In genomic region chr9:129245276-129245675, GRCh38 we compare ENCODE assay signal across 16 cellular contexts.
DNase-seq lines count a peak whose midpoint lies in the region; ATAC-seq and TF ChIP-seq lines count a peak whose summit lies in the region.
"Had no signal": no experiment of that assay in that cellular context is flagged by ENCODE, and none has a peak within 500 bp of the region (broad histone marks: within the 10 kb centered on the region; RNA-seq: fewer than 3 reads in every experiment).

No MANE protein-coding gene starts in this region.

- H4K20me1 ChIP-seq in HCT116 (ENCODE audit: insufficient read depth), result no peaks in the 10 kb centered on the region

- H2BK12ac ChIP-seq in trophoblast cell (ENCODE audit: low read length), result no peak overlapping the region

- DNase-seq in HCT116 (ENCODE audit: low read depth, low spot score), result no peak
- peak; percentile 38 for DNase-seq in RKO (ENCODE audit: low spot score)
- peak; percentile 47 for DNase-seq in epithelial cell of esophagus (ENCODE audit: low read depth)
- peak; percentile 20 to 64 for DNase-seq in trophoblast cell
- DNase-seq in suprapubic skin (ENCODE audit: low spot score in 2 of 2), result no peak
- DNase-seq in COR-L47 (lab: John Stamatoyannopoulos, UW), result no peak
- no peak for DNase-seq in SHP77 (lab: John Stamatoyannopoulos, UW)
- DNase-seq: activated CD4-positive, alpha-beta T cell treated with anti-CD3 and anti-CD28 coated beads, Interleukin-2, amount 50 U/mL, for 1 hour; activated T-cell treated with anti-CD3 and anti-CD28 coated beads, Interleukin-2, amount 50 U/mL, for 24 hours; CD8-positive, alpha-beta T cell; KG1; NCI-H2029; NCI-H748 treated with DMSO at 0.1 percent for 48 hours; nephron progenitor cell; sigmoid colon had no signal

- H4K12ac ChIP-seq in trophoblast cell (ENCODE audit: low read depth, low read length), result no peak overlapping the region

- no peak overlapping the region for H2AFZ ChIP-seq in HCT116 (ENCODE audit: low read depth, low read length, poor library complexity, severe bottlenecking)
- no peak overlapping the region for H2AFZ ChIP-seq in trophoblast cell (ENCODE audit: insufficient read depth, low read length, poor library complexity)

- H3K4me2 ChIP-seq in HCT116 (ENCODE audit: low read length) (peak overlapping the region; percentile 11; the same call in 1 of the 2 replicates), trophoblast cell (ENCODE audit: low read length) (no peak overlapping the region)

- H4K91ac ChIP-seq in trophoblast cell (ENCODE audit: low read depth, low read length), result no peak overlapping the region

- no peak overlapping the region for H3K4ac ChIP-seq in trophoblast cell (ENCODE audit: low read depth, low read length)

- TF ChIP-seq CTCF in HCT116 (IDR thresholded peaks at IDR 0.05 in 2 of 3, conservative IDR thresholded peaks at IDR 0.05 in 1 of 3; ENCODE audit: borderline replicate concordance in 1 of 3, insufficient read depth in 1 of 3, low read depth in 2 of 3, low read length in 2 of 3), result no peak
- TF ChIP-seq CTCF in epithelial cell of esophagus (IDR thresholded peaks at IDR 0.05; ENCODE audit: insufficient read depth, low read depth, low read length, missing control alignments), result no peak
- TF ChIP-seq CTCF in suprapubic skin (IDR thresholded peaks at IDR 0.05), result no peak

- H3K4me1 ChIP-seq in HCT116 (ENCODE audit: control insufficient read depth in 1 of 2, insufficient read depth in 2 of 2, low read length in 2 of 2) (peaks cover 0 to 10% of the 10 kb centered on the region in 2 experiments; a peak in 3 of 4 replicates), trophoblast cell (ENCODE audit: control insufficient read depth in 1 of 2, insufficient read depth in 2 of 2, low read length in 2 of 2) (peaks cover 0 to 5% of the 10 kb centered on the region in 2 experiments), suprapubic skin (peaks cover 5% of the 10 kb centered on the region)
- H3K4me1 ChIP-seq: sigmoid colon had no signal

- H3K14ac ChIP-seq in trophoblast cell (ENCODE audit: low read length), result no peak overlapping the region

- H3K9ac ChIP-seq in HCT116 (ENCODE audit: low read length), result no peak overlapping the region
- H3K9ac ChIP-seq in trophoblast cell (ENCODE audit: low read length), result no peak overlapping the region

- no peaks in the 10 kb centered on the region for H3K9me2 ChIP-seq in HCT116 (ENCODE audit: insufficient read depth)

- TF ChIP-seq POLR2A in HCT116 (IDR thresholded peaks at IDR 0.05; ENCODE audit: borderline replicate concordance, extremely low read depth, insufficient read depth, insufficient read length), result no peak
- no peak for TF ChIP-seq POLR2A in suprapubic skin (IDR thresholded peaks at IDR 0.05)

- TF ChIP-seq RAD21 in HCT116 (IDR thresholded peaks at IDR 0.05; ENCODE audit: low read depth), result no peak

- no peak overlapping the region for H3K18ac ChIP-seq in trophoblast cell (ENCODE audit: low read length)

- no peak overlapping the region for H3K27ac ChIP-seq in HCT116 (ENCODE audit: low read depth, low read length)
- no peak overlapping the region for H3K27ac ChIP-seq in trophoblast cell (ENCODE audit: low read depth, low read length)
- H3K27ac ChIP-seq in suprapubic skin, result no peak overlapping the region
- H3K27ac ChIP-seq: sigmoid colon had no signal

- no peak for TF ChIP-seq EP300 in suprapubic skin (IDR thresholded peaks at IDR 0.05)

- ATAC-seq in HCT116 (peak; percentile 45; the same call in 1 of the 2 replicates), GM21786 (IDR thresholded peaks at IDR 0.05; ENCODE audit: unreplicated experiment) (no peak)
- ATAC-seq: CD8-positive, alpha-beta T cell had no signal

- no peak overlapping the region for H2AK5ac ChIP-seq in trophoblast cell (ENCODE audit: low read length)

- H3K36me3 ChIP-seq in HCT116 (ENCODE audit: control insufficient read depth in 1 of 2, insufficient read depth in 2 of 2, low read length in 2 of 2) (no peaks in the 10 kb centered on the region), trophoblast cell (ENCODE audit: control insufficient read depth in 1 of 2, insufficient read depth in 2 of 2, low read length in 2 of 2) (no peaks in the 10 kb centered on the region), suprapubic skin (no peaks in the 10 kb centered on the region)
- H3K36me3 ChIP-seq: sigmoid colon had no signal

- no peak overlapping the region for H4K8ac ChIP-seq in trophoblast cell (ENCODE audit: low read depth, low read length)

- no peak overlapping the region for H2BK120ac ChIP-seq in trophoblast cell (ENCODE audit: insufficient read depth, low read length, poor library complexity)

- no peak overlapping the region for H3K23ac ChIP-seq in trophoblast cell (ENCODE audit: low read length)

- CTCF ChIA-PET in HCT116 (lab: Charles Lee), result interaction anchor here (0.9 kb wide), 1 partner anchor 379 kb away, joined by 3 read pairs; no protein-coding TSS in a partner anchor

- POLR2A ChIA-PET in HCT116 (lab: Charles Lee), result no interaction called here

- H3K9me3 ChIP-seq in HCT116 (ENCODE audit: control insufficient read depth in 1 of 2, insufficient read depth in 1 of 2, low read depth in 1 of 2, low read length in 2 of 2) (no peaks in the 10 kb centered on the region), trophoblast cell (ENCODE audit: insufficient read depth, low read depth, low read length) (no peaks in the 10 kb centered on the region), suprapubic skin (no peaks in the 10 kb centered on the region)
- H3K9me3 ChIP-seq: sigmoid colon had no signal

- H3K27me3 ChIP-seq in HCT116 (ENCODE audit: insufficient read depth, low read length) (no peaks in the 10 kb centered on the region), trophoblast cell (ENCODE audit: insufficient read depth, low read length) (no peaks in the 10 kb centered on the region), suprapubic skin (no peaks in the 10 kb centered on the region)
- H3K27me3 ChIP-seq: sigmoid colon had no signal

- BruUV-seq in HCT116 (replicated peaks; lab: Mats Ljungman, UMichigan), result no TSS peak

- no peaks in the 10 kb centered on the region for H3K79me2 ChIP-seq in HCT116 (ENCODE audit: insufficient read depth, low read length)
- H3K79me2 ChIP-seq in trophoblast cell (ENCODE audit: control insufficient read depth, insufficient read depth, low read length, poor library complexity), result no peaks in the 10 kb centered on the region

- H3K79me1 ChIP-seq in trophoblast cell (ENCODE audit: low read length), result peaks cover 1% of the 10 kb centered on the region

- intact Hi-C loops in HCT116 (cut with micrococcal nuclease), result no loop called here

- WGBS in trophoblast cell (ENCODE audit: extremely low coverage, insufficient coverage, insufficient read length), result no CpG with 5 or more reads among the region's 15 CpGs
- 70% methylated on average over 14 of the region's 15 CpGs for WGBS in suprapubic skin

- no peak overlapping the region for H2BK5ac ChIP-seq in trophoblast cell (ENCODE audit: low read depth, low read length, poor library complexity)

- RAD21 ChIA-PET in HCT116 (lab: Charles Lee; ENCODE audit: low non-redundant PET in 1 of 2, low total read pairs in 2 of 2, uncharacterized antibody in 2 of 2, unreplicated experiment in 2 of 2), result no interaction called here

- no peak overlapping the region for H3K4me3 ChIP-seq in HCT116 (replicated peaks in 1 of 2; ENCODE audit: low read depth in 1 of 2, low read length in 2 of 2)
- H3K4me3 ChIP-seq in epithelial cell of esophagus (ENCODE audit: low read length), result no peak overlapping the region
- H3K4me3 ChIP-seq in trophoblast cell (ENCODE audit: low read depth, low read length), result no peak overlapping the region
- H3K4me3 ChIP-seq in suprapubic skin, result no peak overlapping the region
- H3K4me3 ChIP-seq: sigmoid colon had no signal

TF ChIP-seq in HCT116, 20 proteins besides CTCF, POLR2A, EP300 and RAD21:
- no peak for TF ChIP-seq TCF7L2 (IDR thresholded peaks at IDR 0.05; ENCODE audit: borderline replicate concordance, extremely low read depth, insufficient read depth, insufficient read length)
- TF ChIP-seq SP1 (IDR thresholded peaks at IDR 0.05; ENCODE audit: low read depth), result no peak
- no peak for TF ChIP-seq SIN3A (IDR thresholded peaks at IDR 0.05; ENCODE audit: low read depth)
TF ChIP-seq in HCT116: peak in this region for 0.

Comparison
In these comparisons a context has a peak if more than half of its experiments do, and no peak if none do; other contexts are left out.
1. DNase-seq: peak in RKO (single experiment), epithelial cell of esophagus (single experiment) and trophoblast cell (2 of 2); none in HCT116 (single experiment), suprapubic skin (0 of 2), COR-L47 (single experiment) and SHP77 (0 of 2).